20 cellular contexts compared by ENCODE assay signal in the genomic region with DNA sequence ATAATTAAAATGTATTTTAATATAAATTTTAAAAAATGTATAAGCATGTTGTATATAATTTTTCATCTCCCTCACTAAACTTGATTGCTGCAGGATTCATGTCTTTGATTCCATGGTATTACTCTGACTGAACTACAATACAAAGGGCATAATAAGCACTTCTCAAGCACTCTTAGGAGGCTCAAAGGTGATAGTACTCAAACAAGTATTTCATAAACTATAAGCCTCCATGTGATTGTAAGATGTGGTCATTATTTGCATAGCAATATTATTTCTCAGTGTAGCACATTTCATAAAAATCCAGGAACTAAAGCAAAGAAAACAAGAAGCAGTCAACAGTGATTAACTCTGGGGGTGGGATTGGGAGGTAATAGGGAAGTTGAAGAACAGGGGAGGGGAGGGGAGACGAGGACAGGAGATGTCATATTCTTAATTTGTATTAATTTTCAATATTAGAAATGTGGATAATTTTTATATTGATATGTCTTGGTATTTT.
DNase-seq lines count a peak whose midpoint lies in the region; ATAC-seq, FAIRE-seq and TF ChIP-seq lines count a peak whose summit lies in the region.
"Had no signal": no experiment of that assay in that cellular context is flagged by ENCODE, and none has a peak within 500 bp of the region (broad histone marks: within the 10 kb centered on the region; RNA-seq: fewer than 3 reads in every experiment).

No MANE protein-coding gene starts in this region.

- in situ Hi-C loops in KBM-7 (cut with MboI; ENCODE audit: low pct_unique_long_range_greater_than_20kb, low sequenced_read_pairs) = no loop called here

- H3K23ac ChIP-seq in neuronal stem cell (ENCODE audit: low read depth, low read length, poor library complexity) = no peak overlapping the region

- no peaks in the 10 kb centered on the region for H3K9me3 Mint-ChIP-seq in Caco-2 (ENCODE audit: unreplicated experiment)
- no peaks in the 10 kb centered on the region for H3K9me3 Mint-ChIP-seq in activated T-helper 1 cell treated with anti-CD3 and anti-CD28 coated beads, Interleukin-12 subunit alpha, Interleukin-12 subunit beta, Interleukin-2, Interleukin-4 antibody, amounts not matched to agents 30 ng/mL and 10 ng/mL and 1 ng/mL, durations not matched to agents 14 hours and 24 hours and 36 hours

- H3K27me3 ChIP-seq in Caco-2 (replicated peaks; ENCODE audit: control insufficient read depth, insufficient read depth, low read length) = no peaks in the 10 kb centered on the region
- H3K27me3 ChIP-seq in small intestine (ENCODE audit: control insufficient read depth in 2 of 2, insufficient read depth in 2 of 2, low read length in 2 of 2) = no peaks in the 10 kb centered on the region
- H3K27me3 ChIP-seq in neuronal stem cell (ENCODE audit: control insufficient read depth in 3 of 3, insufficient read depth in 3 of 3, low read depth in 1 of 3, low read length in 3 of 3) = no peaks in the 10 kb centered on the region

- no peak overlapping the region for H3K9ac ChIP-seq in neuronal stem cell (ENCODE audit: low read depth, low read length, poor library complexity)

- peak overlapping the region; percentile 0 for H3K27ac ChIP-seq in epithelial cell of prostate
- H3K27ac ChIP-seq in small intestine (ENCODE audit: low read depth in 1 of 2, low read length in 1 of 2) = no peak overlapping the region
- H3K27ac ChIP-seq in neuronal stem cell (replicated peaks; ENCODE audit: low read length) = no peak overlapping the region
- H3K27ac ChIP-seq: C4-2B had no signal

- TF ChIP-seq CTCF in Caco-2 (IDR thresholded peaks at IDR 0.05; ENCODE audit: insufficient read depth in 1 of 2, low read depth in 1 of 2, low read length in 1 of 2, severe bottlenecking in 1 of 2, unreplicated experiment in 1 of 2) = no peak

- H2AFZ ChIP-seq in neuronal stem cell (ENCODE audit: low read length) = no peak overlapping the region

- peaks cover 41% of the 10 kb centered on the region for H3K4me1 Mint-ChIP-seq in Caco-2 (ENCODE audit: low read depth, unreplicated experiment)
- peaks cover 6% of the 10 kb centered on the region for H3K4me1 Mint-ChIP-seq in activated T-helper 1 cell treated with anti-CD3 and anti-CD28 coated beads, Interleukin-12 subunit alpha, Interleukin-12 subunit beta, Interleukin-2, Interleukin-4 antibody, amounts not matched to agents 30 ng/mL and 10 ng/mL and 1 ng/mL, durations not matched to agents 14 hours and 24 hours and 36 hours (ENCODE audit: low read depth)

- no peaks in the 10 kb centered on the region for H3K27me3 Mint-ChIP-seq in Caco-2 (ENCODE audit: insufficient read depth, unreplicated experiment)
- peaks cover 3% of the 10 kb centered on the region for H3K27me3 Mint-ChIP-seq in activated T-helper 1 cell treated with anti-CD3 and anti-CD28 coated beads, Interleukin-12 subunit alpha, Interleukin-12 subunit beta, Interleukin-2, Interleukin-4 antibody, amounts not matched to agents 30 ng/mL and 10 ng/mL and 1 ng/mL, durations not matched to agents 14 hours and 24 hours and 36 hours (ENCODE audit: insufficient read depth)

- H3K4me1 ChIP-seq in Caco-2 = peaks cover 53% of the 10 kb centered on the region
- H3K4me1 ChIP-seq in small intestine (ENCODE audit: control insufficient read depth in 2 of 2, insufficient read depth in 1 of 2, low read depth in 1 of 2, low read length in 1 of 2) = peaks cover 4 to 8% of the 10 kb centered on the region in 2 donors
- peaks cover 0 to 6% of the 10 kb centered on the region in 2 donors for H3K4me1 ChIP-seq in neuronal stem cell (ENCODE audit: control insufficient read depth in 2 of 2, insufficient read depth in 1 of 2, low read depth in 1 of 2, low read length in 2 of 2)

- H2AK5ac ChIP-seq in neuronal stem cell (ENCODE audit: low read depth, low read length) = no peak overlapping the region

- intact Hi-C loops in Caco-2 (cut with micrococcal nuclease; ENCODE audit: unreplicated experiment) = loop anchor here (2.0 kb wide), 2 partner anchors 34 to 68 kb away; no protein-coding TSS in a partner anchor
- intact Hi-C loops in activated T-helper 1 cell treated with anti-CD3 and anti-CD28 coated beads, Interleukin-12 subunit alpha, Interleukin-12 subunit beta, Interleukin-2, Interleukin-4 antibody, amounts not matched to agents 30 ng/mL and 10 ng/mL and 1 ng/mL, durations not matched to agents 14 hours and 24 hours and 36 hours (cut with micrococcal nuclease) = no loop called here

- H3K9me3 ChIP-seq in Caco-2 = peaks cover 2% of the 10 kb centered on the region; the same call in 1 of the 2 replicates
- no peaks in the 10 kb centered on the region for H3K9me3 ChIP-seq in small intestine (ENCODE audit: control insufficient read depth, low read depth)
- H3K9me3 ChIP-seq in neuronal stem cell (replicated peaks in 1 of 2; ENCODE audit: control insufficient read depth in 2 of 2, insufficient read depth in 1 of 2, low read depth in 1 of 2, low read length in 2 of 2) = no peaks in the 10 kb centered on the region

- H3K4me2 ChIP-seq in neuronal stem cell (ENCODE audit: insufficient read depth, low read length, poor library complexity, severe bottlenecking) = no peak overlapping the region

- no peak overlapping the region for H3K4me3 ChIP-seq in Caco-2 (ENCODE audit: low read depth, low read length)
- H3K4me3 ChIP-seq in small intestine (ENCODE audit: low read depth in 1 of 2, low read length in 2 of 2) = no peak overlapping the region
- no peak overlapping the region for H3K4me3 ChIP-seq in neuronal stem cell (ENCODE audit: low read length in 2 of 2)

- no peak for FAIRE-seq in small intestine (lab: Jason Lieb, UNC)
- FAIRE-seq: GM12891, H54 had no signal

- H2BK12ac ChIP-seq in neuronal stem cell (ENCODE audit: low read length) = no peak overlapping the region

- DNase-seq in Caco-2 = no peak
- peak; percentile 11 for DNase-seq in KBM-7
- DNase-seq in epithelial cell of prostate (ENCODE audit: low read depth, low spot score) = no peak
- DNase-seq in small intestine = peak; percentile 78
- no peak for DNase-seq in activated T-helper 1 cell treated with anti-CD3 and anti-CD28 coated beads, Interleukin-12 subunit alpha, Interleukin-12 subunit beta, Interleukin-2, Interleukin-4 antibody, amounts not matched to agents 30 ng/mL and 10 ng/mL and 1 ng/mL, durations not matched to agents 14 hours and 24 hours and 36 hours (ENCODE audit: low spot score)
- DNase-seq in neuronal stem cell (ENCODE audit: low spot score) = no peak
- DNase-seq: AML-193; DMS153; EL; KG1; MV-4-11; NCI-H187; NCI-H2171; NCI-H446; NK-92 treated with Interleukin-12 subunit alpha and Interleukin-12 subunit beta, amount 100 ng/mL, for 24 hours; SW 1271 had no signal

- H3K14ac ChIP-seq in neuronal stem cell (ENCODE audit: low read length) = no peak overlapping the region

- H3K18ac ChIP-seq in neuronal stem cell (ENCODE audit: low read length) = no peak overlapping the region

- BruUV-seq in Caco-2 (replicated peaks; lab: Mats Ljungman, UMichigan) = no TSS peak

- no peaks in the 10 kb centered on the region for H3K36me3 Mint-ChIP-seq in Caco-2 (ENCODE audit: insufficient read depth, unreplicated experiment)
- no peaks in the 10 kb centered on the region for H3K36me3 Mint-ChIP-seq in activated T-helper 1 cell treated with anti-CD3 and anti-CD28 coated beads, Interleukin-12 subunit alpha, Interleukin-12 subunit beta, Interleukin-2, Interleukin-4 antibody, amounts not matched to agents 30 ng/mL and 10 ng/mL and 1 ng/mL, durations not matched to agents 14 hours and 24 hours and 36 hours (ENCODE audit: low read depth)

- no peak overlapping the region for H3K4ac ChIP-seq in neuronal stem cell (ENCODE audit: low read length)

- H3K4me3 Mint-ChIP-seq in Caco-2 (ENCODE audit: unreplicated experiment) = no peak overlapping the region
- no peak overlapping the region for H3K4me3 Mint-ChIP-seq in activated T-helper 1 cell treated with anti-CD3 and anti-CD28 coated beads, Interleukin-12 subunit alpha, Interleukin-12 subunit beta, Interleukin-2, Interleukin-4 antibody, amounts not matched to agents 30 ng/mL and 10 ng/mL and 1 ng/mL, durations not matched to agents 14 hours and 24 hours and 36 hours

- H2BK15ac ChIP-seq in neuronal stem cell (ENCODE audit: low read length) = no peak overlapping the region

- POLR2A ChIA-PET in Caco-2 (lab: Charles Lee) = no interaction called here

- no peak overlapping the region for H2BK120ac ChIP-seq in neuronal stem cell (ENCODE audit: low read depth, low read length)

- no peak overlapping the region for H2BK5ac ChIP-seq in neuronal stem cell (ENCODE audit: low read length)

- WGBS in small intestine, 3 donors = 32 to 60% (median 56%) methylated on average over 1 of the region's 1 CpG
- WGBS in neuronal stem cell (ENCODE audit: extremely low coverage in 2 of 2, insufficient read length in 2 of 2, insufficient replicate concordance in 1 of 2), 2 donors = no CpG with 5 or more reads among the region's 1 CpG

- H3K27ac Mint-ChIP-seq in Caco-2 (ENCODE audit: unreplicated experiment) = peak overlapping the region; percentile 40
- H3K27ac Mint-ChIP-seq in activated T-helper 1 cell treated with anti-CD3 and anti-CD28 coated beads, Interleukin-12 subunit alpha, Interleukin-12 subunit beta, Interleukin-2, Interleukin-4 antibody, amounts not matched to agents 30 ng/mL and 10 ng/mL and 1 ng/mL, durations not matched to agents 14 hours and 24 hours and 36 hours = no peak overlapping the region

- no peaks in the 10 kb centered on the region; the same call in 1 of the 2 replicates for H3K36me3 ChIP-seq in Caco-2 (ENCODE audit: control insufficient read depth, insufficient read depth, low read length)
- H3K36me3 ChIP-seq in small intestine (ENCODE audit: control insufficient read depth in 2 of 2, insufficient read depth in 2 of 2, low read length in 2 of 2) = no peaks in the 10 kb centered on the region
- no peaks in the 10 kb centered on the region for H3K36me3 ChIP-seq in neuronal stem cell (replicated peaks in 1 of 2; ENCODE audit: control insufficient read depth in 2 of 2, insufficient read depth in 2 of 2, low read length in 2 of 2)

- no peak overlapping the region for H4K8ac ChIP-seq in neuronal stem cell (ENCODE audit: low read depth, low read length)

- no peak for ATAC-seq in GM19467 (IDR thresholded peaks at IDR 0.05; ENCODE audit: unreplicated experiment)

- H3K79me1 ChIP-seq in neuronal stem cell (ENCODE audit: low read depth, low read length) = no peaks in the 10 kb centered on the region

- CTCF ChIA-PET in Caco-2 (lab: Charles Lee) = no interaction called here

- no peak overlapping the region for H4K91ac ChIP-seq in neuronal stem cell (ENCODE audit: low read depth, low read length, poor library complexity)

Comparison
In these comparisons a context has a peak if more than half of its experiments do, and no peak if none do; other contexts are left out.
1. DNase-seq: peak in KBM-7 (single experiment) and small intestine (single experiment); none in Caco-2 (0 of 2), epithelial cell of prostate (single experiment), activated T-helper 1 cell treated with anti-CD3 and anti-CD28 coated beads, Interleukin-12 subunit alpha, Interleukin-12 subunit beta, Interleukin-2, Interleukin-4 antibody, amounts not matched to agents 30 ng/mL and 10 ng/mL and 1 ng/mL, durations not matched to agents 14 hours and 24 hours and 36 hours (single experiment) and neuronal stem cell (single experiment).